In the genomic region with DNA sequence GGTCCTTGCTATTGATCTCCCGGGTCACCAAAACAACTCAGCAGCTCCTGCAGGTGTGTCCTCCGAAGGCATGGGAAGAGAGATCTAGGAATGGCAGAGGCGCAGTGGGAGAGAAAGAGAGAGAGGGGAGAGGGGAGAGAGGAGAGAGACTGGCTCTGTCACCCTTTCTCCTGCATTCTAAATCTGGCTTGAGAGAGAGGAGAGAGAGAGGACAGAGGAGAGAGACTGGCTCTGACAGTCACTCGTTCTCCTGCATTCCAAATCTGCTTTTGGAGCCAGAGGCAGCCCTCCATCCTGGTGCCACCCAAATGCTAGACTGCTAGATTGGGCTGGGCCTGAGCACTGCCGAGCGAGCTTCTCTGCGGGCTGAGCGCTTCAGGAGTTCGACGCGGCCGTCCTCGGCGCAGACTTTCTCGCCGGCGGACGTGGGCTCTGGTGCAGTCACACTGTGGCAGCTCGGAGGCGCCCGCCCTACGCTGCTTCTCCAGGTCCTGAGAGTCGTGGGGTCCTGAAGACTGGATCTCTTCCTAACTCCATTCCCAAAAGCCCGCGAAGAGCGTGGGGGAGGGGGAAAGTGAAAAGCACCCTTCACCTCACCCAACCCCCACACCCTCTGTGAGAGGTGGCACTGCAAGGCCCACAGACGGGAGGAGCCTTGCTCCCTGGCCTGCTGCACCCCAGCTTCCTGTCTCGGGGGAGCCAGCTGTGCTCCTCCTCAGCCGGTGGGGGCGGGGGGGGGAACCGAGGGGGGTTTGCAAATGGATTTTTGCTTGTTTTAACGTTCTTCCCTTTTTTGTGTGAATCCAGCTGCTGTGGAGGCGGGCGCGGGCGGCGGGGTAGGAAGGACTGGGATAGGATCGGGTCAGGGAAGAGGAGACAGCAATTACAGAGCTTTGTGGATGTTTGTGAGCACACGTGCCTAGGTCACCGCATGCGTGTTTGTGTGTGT, we compare ENCODE assay signal across 11 cellular contexts.
A peak's percentile ranks its signal among the peaks of the same experiment; 100 is the strongest.
DNase-seq lines count a peak whose midpoint lies in the region; ATAC-seq, FAIRE-seq and TF ChIP-seq lines count a peak whose summit lies in the region.
"Had no signal": no experiment of that assay in that cellular context is flagged by ENCODE, and none has a peak within 500 bp of the region (broad histone marks: within the 10 kb centered on the region; RNA-seq: fewer than 3 reads in every experiment).

No MANE protein-coding gene starts in this region.

- CTCF ChIA-PET in CD8-positive, alpha-beta memory T cell (lab: Charles Lee): no interaction called here
- CTCF ChIA-PET in HEK293 (lab: Yijun Ruan, JAX): interaction anchor here (0.7 to 2.2 kb wide), 3 partner anchors 257 to 926 kb away, joined by 3 to 8 read pairs (median 3); no protein-coding TSS in a partner anchor
- CTCF ChIA-PET in K562 (lab: Yijun Ruan, JAX; ENCODE audit: low intra/inter-chr PET ratio): no interaction called here

- no peak overlapping the region for H3K9ac ChIP-seq in K562 (ENCODE audit: insufficient read depth in 1 of 2, low read depth in 2 of 2, low read length in 2 of 2)

- BruUV-seq in K562 (replicated peaks; lab: Mats Ljungman, UMichigan): no TSS peak

- peaks cover 26% of the 10 kb centered on the region for H3K27me3 ChIP-seq in CD8-positive, alpha-beta memory T cell (ENCODE audit: insufficient read depth, low read length, poor library complexity, severe bottlenecking)
- H3K27me3 ChIP-seq in K562 (ENCODE audit: control insufficient read depth in 2 of 2, insufficient read depth in 2 of 2, low read length in 2 of 2): peaks cover 3 to 13% of the 10 kb centered on the region in 2 experiments; a peak in 3 of 5 replicates
- H3K27me3 ChIP-seq in effector memory CD4-positive, alpha-beta T cell (replicated peaks; ENCODE audit: control insufficient read depth, insufficient read depth, low read length, poor library complexity, severe bottlenecking): peaks cover 32% of the 10 kb centered on the region

- H2AFZ ChIP-seq in K562 (ENCODE audit: low read depth, low read length): peak overlapping the region; percentile 3; the same call in 1 of the 2 replicates

- peak; percentile 23 for ATAC-seq in K562
- ATAC-seq in GM19328 (IDR thresholded peaks at IDR 0.05; ENCODE audit: unreplicated experiment): no peak

- H3K4me1 Mint-ChIP-seq in CD8-positive, alpha-beta memory T cell: peaks cover 6 to 19% (median 6%) of the 10 kb centered on the region in 3 donors
- peaks cover 84% of the 10 kb centered on the region for H3K4me1 Mint-ChIP-seq in mesothelial cell of epicardium

- TF ChIP-seq EP300 in K562 (IDR thresholded peaks at IDR 0.05; ENCODE audit: low read length): no peak

- TF ChIP-seq POLR2A in K562 (conservative IDR thresholded peaks at IDR 0.05): no peak

- no peak for FAIRE-seq in K562 (lab: Jason Lieb, UNC)

- peak overlapping the region in 5 of 7 donors; percentile 28 to 53 (median 43) for H3K4me3 Mint-ChIP-seq in CD8-positive, alpha-beta memory T cell
- peak overlapping the region; percentile 39 for H3K4me3 Mint-ChIP-seq in mesothelial cell of epicardium

- H3K4me2 ChIP-seq in K562 (ENCODE audit: insufficient read depth, low read length): no peak overlapping the region

- intact Hi-C loops in K562 (cut with micrococcal nuclease): no loop called here

- no peaks in the 10 kb centered on the region for H3K4me1 ChIP-seq in CD8-positive, alpha-beta memory T cell (ENCODE audit: insufficient read depth, low read length)
- no peaks in the 10 kb centered on the region for H3K4me1 ChIP-seq in HEK293 (ENCODE audit: control insufficient read depth, insufficient read depth, low read length)
- peaks cover 0 to 8% of the 10 kb centered on the region in 2 experiments; a peak in 2 of 5 replicates for H3K4me1 ChIP-seq in K562 (replicated peaks in 1 of 2; ENCODE audit: control insufficient read depth in 2 of 2, insufficient read depth in 2 of 2, low read length in 2 of 2)
- no peaks in the 10 kb centered on the region for H3K4me1 ChIP-seq in effector memory CD4-positive, alpha-beta T cell (ENCODE audit: control insufficient read depth, insufficient read depth, low read length, poor library complexity, severe bottlenecking)
- H3K4me1 ChIP-seq: SJSA1 had no signal

- in situ Hi-C loops in K562 (cut with MboI): loop anchor here (25.0 kb wide), 1 partner anchor 1009 kb away; no protein-coding TSS in a partner anchor

- 42% methylated on average over 23 of the region's 41 CpGs for WGBS in K562 (ENCODE audit: insufficient coverage, low coverage, missing lambda C conversion rate)

- H3K9me3 ChIP-seq in CD8-positive, alpha-beta memory T cell (ENCODE audit: low read length): no peaks in the 10 kb centered on the region
- H3K9me3 ChIP-seq in HEK293 (ENCODE audit: control insufficient read depth, insufficient read depth, low read depth, low read length): no peaks in the 10 kb centered on the region
- H3K9me3 ChIP-seq in K562 (replicated peaks; ENCODE audit: control insufficient read depth, insufficient read depth, low read depth, low read length): no peaks in the 10 kb centered on the region
- H3K9me3 ChIP-seq in effector memory CD4-positive, alpha-beta T cell (ENCODE audit: control insufficient read depth, low read length): no peaks in the 10 kb centered on the region
- H3K9me3 ChIP-seq: SJSA1 had no signal

- no peaks in the 10 kb centered on the region for H3K9me1 ChIP-seq in K562 (ENCODE audit: control insufficient read depth, insufficient read depth, low read length)

- no peaks in the 10 kb centered on the region for H3K36me3 Mint-ChIP-seq in CD8-positive, alpha-beta memory T cell
- H3K36me3 Mint-ChIP-seq in mesothelial cell of epicardium: peaks cover 5% of the 10 kb centered on the region

- no peaks in the 10 kb centered on the region for H3K36me3 ChIP-seq in CD8-positive, alpha-beta memory T cell (ENCODE audit: insufficient read depth, low read length)
- H3K36me3 ChIP-seq in HEK293 (ENCODE audit: control insufficient read depth in 2 of 2, insufficient read depth in 1 of 2, low read length in 2 of 2): no peaks in the 10 kb centered on the region
- H3K36me3 ChIP-seq in K562 (ENCODE audit: control insufficient read depth, insufficient read depth, low read length): no peaks in the 10 kb centered on the region
- no peaks in the 10 kb centered on the region for H3K36me3 ChIP-seq in effector memory CD4-positive, alpha-beta T cell (ENCODE audit: control insufficient read depth, insufficient read depth, low read length)
- H3K36me3 ChIP-seq: SJSA1 had no signal

- POLR2A ChIA-PET in CD8-positive, alpha-beta memory T cell (lab: Charles Lee): no interaction called here
- POLR2A ChIA-PET in HEK293 (lab: Yijun Ruan, JAX) (interaction anchor here (0.6 kb wide), 1 partner anchor 57 kb away, joined by 3 read pairs; no protein-coding TSS in a partner anchor), K562 (lab: Yijun Ruan, JAX) (interaction anchor here (1.1 kb wide), 1 partner anchor 10 kb away, joined by 3 read pairs; no protein-coding TSS in a partner anchor)

- peak overlapping the region in 1 of 8 donors; percentile 32 for H3K27ac Mint-ChIP-seq in CD8-positive, alpha-beta memory T cell
- H3K27ac Mint-ChIP-seq in mesothelial cell of epicardium: peak overlapping the region; percentile 98

- DNase-seq in CD8-positive, alpha-beta memory T cell: no peak
- DNase-seq in K562 (ENCODE audit: extremely low read depth in 1 of 4, low spot score in 3 of 4) (no peak), mesothelial cell of epicardium (ENCODE audit: low spot score in 2 of 2, unreplicated experiment in 2 of 2) (no peak), NCI-H1105 (lab: John Stamatoyannopoulos, UW) (no peak), NCI-H1930 (lab: John Stamatoyannopoulos, UW) (no peak)
- DNase-seq in effector memory CD4-positive, alpha-beta T cell: no peak
- DNase-seq: activated T-cell treated with anti-CD3 and anti-CD28 coated beads, Interleukin-2, amount 50 U/mL, for 48 hours; stimulated activated CD8-positive, alpha-beta memory T cell treated with anti-CD3 and anti-CD28 coated beads, Interleukin-4, amount 100 ng/mL, for 48 hours had no signal

- no peak overlapping the region for H3K4me3 ChIP-seq in CD8-positive, alpha-beta memory T cell (ENCODE audit: low read length)
- no peak overlapping the region for H3K4me3 ChIP-seq in HEK293 (ENCODE audit: low read depth, low read length)
- no peak overlapping the region for H3K4me3 ChIP-seq in K562
- no peak overlapping the region for H3K4me3 ChIP-seq in effector memory CD4-positive, alpha-beta T cell (ENCODE audit: insufficient read depth, low read depth, low read length, poor library complexity, severe bottlenecking)
- H3K4me3 ChIP-seq: SJSA1 had no signal

- peaks cover 0 to 7% (median 5%) of the 10 kb centered on the region in 5 donors for H3K9me3 Mint-ChIP-seq in CD8-positive, alpha-beta memory T cell
- H3K9me3 Mint-ChIP-seq in mesothelial cell of epicardium: no peaks in the 10 kb centered on the region

- no peaks in the 10 kb centered on the region for H3K79me2 ChIP-seq in K562 (ENCODE audit: control insufficient read depth, insufficient read depth, low read length)

- H4K20me1 ChIP-seq in K562 (replicated peaks; ENCODE audit: control insufficient read depth, insufficient read depth, low read length): no peaks in the 10 kb centered on the region

- no peak for TF ChIP-seq CTCF in HEK293 (tag by site-specific recombination; IDR thresholded peaks at IDR 0.05)
- no peak for TF ChIP-seq CTCF in K562 (IDR thresholded peaks at IDR 0.05 in 2 of 3, conservative IDR thresholded peaks at IDR 0.05 in 1 of 3; ENCODE audit: insufficient read depth in 2 of 3, low read depth in 1 of 3, low read length in 3 of 3)
- no peak for TF ChIP-seq CTCF in mesothelial cell of epicardium (IDR thresholded peaks at IDR 0.05; ENCODE audit: unreplicated experiment)

- TF ChIP-seq RAD21 in K562 (CRISPR knock-in tag; conservative IDR thresholded peaks at IDR 0.05 in 1 of 2, IDR thresholded peaks at IDR 0.05 in 1 of 2): no peak

- peaks cover 60 to 83% of the 10 kb centered on the region in 2 donors for H3K27me3 Mint-ChIP-seq in CD8-positive, alpha-beta memory T cell
- H3K27me3 Mint-ChIP-seq in mesothelial cell of epicardium (ENCODE audit: low read depth): no peaks in the 10 kb centered on the region

- H3K27ac ChIP-seq in CD8-positive, alpha-beta memory T cell (ENCODE audit: low read depth, low read length): no peak overlapping the region
- no peak overlapping the region for H3K27ac ChIP-seq in HEK293 (ENCODE audit: extremely low read depth, low read depth, low read length)
- no peak overlapping the region for H3K27ac ChIP-seq in K562 (ENCODE audit: extremely low read depth, low read depth, low read length)
- H3K27ac ChIP-seq in effector memory CD4-positive, alpha-beta T cell (ENCODE audit: insufficient read depth, low read length, poor library complexity, severe bottlenecking): no peak overlapping the region
- H3K27ac ChIP-seq: SJSA1 had no signal

TF ChIP-seq in HEK293, 187 proteins besides CTCF, POLR2A, EP300 and RAD21 (continues in another document):
- TF ChIP-seq ZNF548 (tag by site-specific recombination; IDR thresholded peaks at IDR 0.05): no peak

TF ChIP-seq in K562, 482 proteins besides CTCF, POLR2A, EP300 and RAD21 (continues in another document):
- no peak for TF ChIP-seq CREBBP (IDR thresholded peaks at IDR 0.05; ENCODE audit: low read depth, low read length)
